In the genomic region with DNA sequence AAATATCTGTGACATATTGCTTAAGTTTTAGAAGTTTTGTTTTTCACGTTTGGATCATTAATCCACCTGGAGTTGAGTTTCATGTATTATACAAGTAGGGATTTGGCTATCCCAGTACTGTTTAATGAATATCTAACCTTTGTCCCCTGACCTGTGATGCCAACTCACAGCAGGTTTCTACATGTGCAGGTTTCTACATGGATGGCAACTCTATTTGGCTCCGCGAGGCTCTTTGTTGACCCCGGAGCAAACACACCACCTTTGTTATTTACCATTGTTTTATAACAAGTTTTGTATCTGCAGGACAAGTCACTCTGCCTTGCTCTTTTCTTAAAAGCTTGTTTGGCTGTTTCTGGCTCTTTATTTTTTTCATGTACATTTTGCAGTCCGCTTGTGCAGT, we compare ENCODE assay signal across 17 cellular contexts. TPM values are rescaled to one million over a fixed set of nuclear protein-coding genes. Genes with fewer than 3 reads are reported as not detected.
A peak's percentile ranks its signal among the peaks of the same experiment; 100 is the strongest.
DNase-seq lines count a peak whose midpoint lies in the region; ATAC-seq and TF ChIP-seq lines count a peak whose summit lies in the region.
"Had no signal": no experiment of that assay in that cellular context is flagged by ENCODE, and none has a peak within 500 bp of the region (broad histone marks: within the 10 kb centered on the region; RNA-seq: fewer than 3 reads in every experiment).

No MANE protein-coding gene starts in this region.

- no peaks in the 10 kb centered on the region for H3K36me3 ChIP-seq in liver (ENCODE audit: control insufficient read depth in 4 of 4, insufficient read depth in 3 of 4, low read depth in 1 of 4, low read length in 3 of 4)
- no peaks in the 10 kb centered on the region for H3K36me3 ChIP-seq in Peyer's patch
- H3K36me3 ChIP-seq: left lung, neutrophil, sigmoid colon, transverse colon had no signal

- peaks cover 18% of the 10 kb centered on the region for H3K36me3 Mint-ChIP-seq in activated naive CD4-positive, alpha-beta T cell treated with anti-CD3 and anti-CD28 coated beads, Interleukin-2, amount 50 U/mL, for 24 hours
- H3K36me3 Mint-ChIP-seq in activated T-helper 1 cell treated with anti-CD3 and anti-CD28 coated beads, Interleukin-12 subunit alpha, Interleukin-12 subunit beta, Interleukin-2, Interleukin-4 antibody, amounts not matched to agents 30 ng/mL and 10 ng/mL and 1 ng/mL, durations not matched to agents 14 hours and 24 hours and 36 hours (ENCODE audit: low read depth) = peaks cover 31% of the 10 kb centered on the region
- H3K36me3 Mint-ChIP-seq in type B pancreatic cell = peaks cover 15% of the 10 kb centered on the region

- H3K4me3 ChIP-seq in liver (ENCODE audit: low read depth in 1 of 3, low read length in 3 of 3) (no peak overlapping the region), Peyer's patch (no peak overlapping the region)

- no peak for DNase-seq in activated naive CD4-positive, alpha-beta T cell (lab: John Stamatoyannopoulos, UW)
- no peak for DNase-seq in activated T-helper 1 cell treated with anti-CD3 and anti-CD28 coated beads, Interleukin-12 subunit alpha, Interleukin-12 subunit beta, Interleukin-2, Interleukin-4 antibody, amounts not matched to agents 30 ng/mL and 10 ng/mL and 1 ng/mL, durations not matched to agents 14 hours and 24 hours and 36 hours (ENCODE audit: low spot score)
- DNase-seq in type B pancreatic cell (ENCODE audit: extremely low spot score, unreplicated experiment) (no peak), NCI-H446 treated with DMSO at 0.1 percent for 48 hours (lab: John Stamatoyannopoulos, UW) (no peak), Peyer's patch (no peak)
- DNase-seq: body of pancreas; DMS153; left lung; PC-9; stimulated activated CD4-positive, alpha-beta T cell treated with anti-CD3 and anti-CD28 coated beads, Interleukin-4, amount 100 ng/mL, for 24 hours; transverse colon had no signal

- WGBS in liver = 33% methylated on average over 5 of the region's 5 CpGs

- peak overlapping the region; percentile 88 for H3K4me3 Mint-ChIP-seq in activated naive CD4-positive, alpha-beta T cell treated with anti-CD3 and anti-CD28 coated beads, Interleukin-2, amount 50 U/mL, for 24 hours
- peak overlapping the region; percentile 86 for H3K4me3 Mint-ChIP-seq in activated T-helper 1 cell treated with anti-CD3 and anti-CD28 coated beads, Interleukin-12 subunit alpha, Interleukin-12 subunit beta, Interleukin-2, Interleukin-4 antibody, amounts not matched to agents 30 ng/mL and 10 ng/mL and 1 ng/mL, durations not matched to agents 14 hours and 24 hours and 36 hours
- peak overlapping the region; percentile 85 for H3K4me3 Mint-ChIP-seq in type B pancreatic cell

- H3K27ac Mint-ChIP-seq in activated naive CD4-positive, alpha-beta T cell treated with anti-CD3 and anti-CD28 coated beads, Interleukin-2, amount 50 U/mL, for 24 hours = peak overlapping the region; percentile 92
- H3K27ac Mint-ChIP-seq in activated T-helper 1 cell treated with anti-CD3 and anti-CD28 coated beads, Interleukin-12 subunit alpha, Interleukin-12 subunit beta, Interleukin-2, Interleukin-4 antibody, amounts not matched to agents 30 ng/mL and 10 ng/mL and 1 ng/mL, durations not matched to agents 14 hours and 24 hours and 36 hours = peak overlapping the region; percentile 80
- H3K27ac Mint-ChIP-seq in type B pancreatic cell = no peak overlapping the region

- H3K4me1 Mint-ChIP-seq in activated naive CD4-positive, alpha-beta T cell treated with anti-CD3 and anti-CD28 coated beads, Interleukin-2, amount 50 U/mL, for 24 hours = peaks cover 46% of the 10 kb centered on the region
- peaks cover 51% of the 10 kb centered on the region for H3K4me1 Mint-ChIP-seq in activated T-helper 1 cell treated with anti-CD3 and anti-CD28 coated beads, Interleukin-12 subunit alpha, Interleukin-12 subunit beta, Interleukin-2, Interleukin-4 antibody, amounts not matched to agents 30 ng/mL and 10 ng/mL and 1 ng/mL, durations not matched to agents 14 hours and 24 hours and 36 hours (ENCODE audit: low read depth)
- peaks cover 26% of the 10 kb centered on the region for H3K4me1 Mint-ChIP-seq in type B pancreatic cell (ENCODE audit: unreplicated experiment)

- peak overlapping the region; percentile 93 to 94 for H3K27ac ChIP-seq in liver (ENCODE audit: low read depth in 1 of 2, low read length in 2 of 2)
- H3K27ac ChIP-seq in Peyer's patch = no peak overlapping the region
- H3K27ac ChIP-seq: PC-9 had no signal

- no peak for TF ChIP-seq POLR2A in Peyer's patch (IDR thresholded peaks at IDR 0.05)

- no peaks in the 10 kb centered on the region for H3K9me3 ChIP-seq in liver (ENCODE audit: control insufficient read depth in 4 of 4, low read length in 3 of 4)
- H3K9me3 ChIP-seq in Peyer's patch = no peaks in the 10 kb centered on the region
- H3K9me3 ChIP-seq: body of pancreas, left lung, neutrophil, sigmoid colon, transverse colon had no signal

- no peaks in the 10 kb centered on the region for H3K9me3 Mint-ChIP-seq in activated naive CD4-positive, alpha-beta T cell treated with anti-CD3 and anti-CD28 coated beads, Interleukin-2, amount 50 U/mL, for 24 hours
- H3K9me3 Mint-ChIP-seq in activated T-helper 1 cell treated with anti-CD3 and anti-CD28 coated beads, Interleukin-12 subunit alpha, Interleukin-12 subunit beta, Interleukin-2, Interleukin-4 antibody, amounts not matched to agents 30 ng/mL and 10 ng/mL and 1 ng/mL, durations not matched to agents 14 hours and 24 hours and 36 hours = no peaks in the 10 kb centered on the region
- peaks cover under 1% of the 10 kb centered on the region for H3K9me3 Mint-ChIP-seq in type B pancreatic cell

- TF ChIP-seq RAD21 in liver (IDR thresholded peaks at IDR 0.05) = peak; percentile 20 to 34

- peak overlapping the region in 1 of 2 donors; percentile 12 for H3K9ac ChIP-seq in liver (ENCODE audit: low read depth in 1 of 2, low read length in 2 of 2)

- no peaks in the 10 kb centered on the region for H3K27me3 Mint-ChIP-seq in activated naive CD4-positive, alpha-beta T cell treated with anti-CD3 and anti-CD28 coated beads, Interleukin-2, amount 50 U/mL, for 24 hours
- peaks cover 12% of the 10 kb centered on the region for H3K27me3 Mint-ChIP-seq in activated T-helper 1 cell treated with anti-CD3 and anti-CD28 coated beads, Interleukin-12 subunit alpha, Interleukin-12 subunit beta, Interleukin-2, Interleukin-4 antibody, amounts not matched to agents 30 ng/mL and 10 ng/mL and 1 ng/mL, durations not matched to agents 14 hours and 24 hours and 36 hours (ENCODE audit: insufficient read depth)
- H3K27me3 Mint-ChIP-seq in type B pancreatic cell = peaks cover 18% of the 10 kb centered on the region

- intact Hi-C loops in activated T-helper 1 cell treated with anti-CD3 and anti-CD28 coated beads, Interleukin-12 subunit alpha, Interleukin-12 subunit beta, Interleukin-2, Interleukin-4 antibody, amounts not matched to agents 30 ng/mL and 10 ng/mL and 1 ng/mL, durations not matched to agents 14 hours and 24 hours and 36 hours (cut with micrococcal nuclease) = loop anchor here (5.0 to 10.0 kb wide), 2 partner anchors 887 to 1860 kb away; a partner anchor contains a TSS

- TF ChIP-seq CTCF in liver (IDR thresholded peaks at IDR 0.05; ENCODE audit: low read depth, low read length, missing input control) = no peak
- TF ChIP-seq CTCF in type B pancreatic cell (conservative IDR thresholded peaks at IDR 0.05) = no peak
- TF ChIP-seq CTCF in Peyer's patch (IDR thresholded peaks at IDR 0.05) = no peak

- H3K4me1 ChIP-seq in liver (ENCODE audit: control insufficient read depth in 4 of 4, insufficient read depth in 4 of 4, low read length in 3 of 4) (peaks cover 23 to 64% (median 47%) of the 10 kb centered on the region in 4 donors), Peyer's patch (peaks cover 0 to 14% (median 3%) of the 10 kb centered on the region in 4 donors)

- ATAC-seq in HG02642 (IDR thresholded peaks at IDR 0.05; ENCODE audit: poor library complexity, unreplicated experiment) = no peak

- no peaks in the 10 kb centered on the region for H3K27me3 ChIP-seq in liver (ENCODE audit: control insufficient read depth in 4 of 4, insufficient read depth in 4 of 4, low read length in 3 of 4)
- no peaks in the 10 kb centered on the region for H3K27me3 ChIP-seq in Peyer's patch
- H3K27me3 ChIP-seq: body of pancreas, sigmoid colon, transverse colon had no signal

TF ChIP-seq in liver, 16 proteins besides CTCF, POLR2A, EP300 and RAD21 (continues in another document):
- TF ChIP-seq EGR1 (IDR thresholded peaks at IDR 0.05; ENCODE audit: low read depth in 2 of 2) (peak in 1 of 2 donors; percentile 25), FOXA2 (IDR thresholded peaks at IDR 0.05) (peak; percentile 89), SP1 (IDR thresholded peaks at IDR 0.05) (peak; percentile 92), JUND (IDR thresholded peaks at IDR 0.05) (no peak), GABPA (IDR thresholded peaks at IDR 0.05 in 1 of 2, conservative IDR thresholded peaks at IDR 0.05 in 1 of 2) (peak in 1 of 2 donors; percentile 36), TAF1 (conservative IDR thresholded peaks at IDR 0.05) (no peak), NR2F2 (IDR thresholded peaks at IDR 0.05) (peak; percentile 69), FOXA1 (IDR thresholded peaks at IDR 0.05) (peak; percentile 87)

RNA-seq across cellular contexts. Expression of a gene that starts 0.9 kb away (rescaled TPM):
- 394 and 397 TPM in 2 replicates for total RNA-seq in activated T-helper 1 cell treated with anti-CD3 and anti-CD28 coated beads, Interleukin-12 subunit alpha, Interleukin-12 subunit beta, Interleukin-2, Interleukin-4 antibody, amounts not matched to agents 30 ng/mL and 10 ng/mL and 1 ng/mL, durations not matched to agents 14 hours and 24 hours and 36 hours
- total RNA-seq in liver = 100 to 1,000 TPM in 1 of 2 donors, 10 to 100 TPM in 1; 47.3 to 241 TPM
- polyA plus RNA-seq in liver = 10 to 100 TPM; 51.0 to 56.4 TPM
- 79.2 and 84.3 TPM in 2 replicates for total RNA-seq in type B pancreatic cell (ENCODE audit: low replicate concordance)
- 10 to 100 TPM; 38.0 to 85.8 (median 63.5) TPM for total RNA-seq in Peyer's patch

RNA-seq across cellular contexts. Expression of a gene that starts 33.5 kb away (rescaled TPM):
- not detected in 2 replicates for total RNA-seq in activated T-helper 1 cell treated with anti-CD3 and anti-CD28 coated beads, Interleukin-12 subunit alpha, Interleukin-12 subunit beta, Interleukin-2, Interleukin-4 antibody, amounts not matched to agents 30 ng/mL and 10 ng/mL and 1 ng/mL, durations not matched to agents 14 hours and 24 hours and 36 hours
- total RNA-seq in liver (under 1 TPM in 1 of 2 donors, not detected in 1; 0.17 TPM), type B pancreatic cell (ENCODE audit: low replicate concordance) (0.17 and 0.87 TPM in 2 replicates), Peyer's patch (under 1 TPM in 1 of 4 donors, not detected in 3; 0.13 TPM)
- under 1 TPM in 1 of 2 donors, not detected in 1; 0.05 TPM for polyA plus RNA-seq in liver
- total RNA-seq: body of pancreas, dermis microvascular lymphatic vessel endothelial cell, PC-9, sigmoid colon had no signal

Comparison
In these comparisons a context has a peak if more than half of its experiments do, and no peak if none do; other contexts are left out.
1. H3K27ac ChIP-seq: peak in liver (2 of 2); none in Peyer's patch (0 of 4).
2. Peak in every context shown above with its lines, with median percentiles within 50 percentile points of each other: H3K4me3 Mint-ChIP-seq.